8 cellular contexts compared by ENCODE assay signal in genomic region chr17:42744806-42745617, GRCh38. TPM values are rescaled to one million over a fixed set of nuclear protein-coding genes. Genes with fewer than 3 reads are reported as not detected.
DNase-seq lines count a peak whose midpoint lies in the region; ATAC-seq and TF ChIP-seq lines count a peak whose summit lies in the region.

TSS of gene EZH1 (minus strand) at chr17:42745040. CDS start at chr17:42728941, 16,099 bp downstream.

- H3K9me3 Mint-ChIP-seq in natural killer cell, result no peaks in the 10 kb centered on the region

- peak; percentile 76 for TF ChIP-seq POLR2A in Raji (IDR thresholded peaks at IDR 0.05; ENCODE audit: insufficient read depth, low read depth, low read length)

- peak within 1 kb of the TSS; percentile 90 for H3K4me3 Mint-ChIP-seq in natural killer cell

- intact Hi-C loops in natural killer cell (cut with micrococcal nuclease), result no loop called here

- H3K27ac Mint-ChIP-seq in natural killer cell, result peak within 1 kb of the TSS; percentile 80 to 87

- H3K36me3 Mint-ChIP-seq in natural killer cell, result no peaks in the 10 kb centered on the region

- ATAC-seq in GM21825 (IDR thresholded peaks at IDR 0.05; ENCODE audit: unreplicated experiment), result peak; percentile 70
- peak; percentile 89 to 96 (median 93) for ATAC-seq in natural killer cell

- TF ChIP-seq CTCF in natural killer cell (IDR thresholded peaks at IDR 0.05), result no peak

- DNase-seq in DMS79 treated with DMSO at 0.1 percent for 48 hours (lab: John Stamatoyannopoulos, UW) (peak; percentile 90), LoVo (ENCODE audit: low spot score) (peak; percentile 93), fibroblast of peridontal ligament (ENCODE audit: extremely low read depth) (peak; percentile 79), natural killer cell (peak; percentile 92)
- peak; percentile 90 for DNase-seq in activated T-helper 9 cell treated with anti-CD3 and anti-CD28 coated beads, Interleukin-2, amount 50 U/mL, for 16 hours (ENCODE audit: low read depth)
- peak; percentile 85 to 94 (median 88) for DNase-seq in stimulated activated naive CD4-positive, alpha-beta T cell (lab: John Stamatoyannopoulos, UW)

- H3K27me3 Mint-ChIP-seq in natural killer cell (ENCODE audit: low read depth in 2 of 2), result peaks cover 7 to 14% of the 10 kb centered on the region in 2 donors

- peaks cover 14 to 16% of the 10 kb centered on the region in 2 donors for H3K4me1 Mint-ChIP-seq in natural killer cell

RNA-seq across cellular contexts. Expression of gene EZH1, which starts in this region (rescaled TPM):
- total RNA-seq in natural killer cell, result 10 to 100 TPM; 68.8 to 92.7 (median 74.1) TPM

Comparison
In these comparisons a context has a peak if more than half of its experiments do, and no peak if none do; other contexts are left out.
1. Peak in every context shown above with its lines: DNase-seq and ATAC-seq.